ENCODE assay signal across 1 cellular context in the genomic region with DNA sequence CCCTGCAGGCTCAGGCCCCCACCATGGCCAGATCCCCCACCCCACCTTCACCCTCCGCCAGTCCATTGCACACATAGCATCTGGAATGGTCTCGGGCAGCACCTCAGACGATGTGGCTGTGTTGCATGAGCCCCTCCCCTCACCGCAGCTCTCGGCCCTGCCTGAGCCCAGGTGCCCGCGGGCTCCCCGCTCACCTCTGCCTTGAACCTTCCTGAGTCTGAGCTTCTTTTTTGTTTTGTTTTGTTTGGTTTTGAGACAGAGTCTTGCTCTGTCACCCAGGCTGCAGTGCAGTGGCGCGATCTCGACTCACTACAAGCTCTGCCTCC.
TF ChIP-seq lines count a peak whose summit lies in the region.

No MANE protein-coding gene starts in this region.

TF ChIP-seq in IMR-90, 13 proteins besides CTCF, POLR2A, EP300 and RAD21 (continued from another document):
- TF ChIP-seq, protein P1, sequence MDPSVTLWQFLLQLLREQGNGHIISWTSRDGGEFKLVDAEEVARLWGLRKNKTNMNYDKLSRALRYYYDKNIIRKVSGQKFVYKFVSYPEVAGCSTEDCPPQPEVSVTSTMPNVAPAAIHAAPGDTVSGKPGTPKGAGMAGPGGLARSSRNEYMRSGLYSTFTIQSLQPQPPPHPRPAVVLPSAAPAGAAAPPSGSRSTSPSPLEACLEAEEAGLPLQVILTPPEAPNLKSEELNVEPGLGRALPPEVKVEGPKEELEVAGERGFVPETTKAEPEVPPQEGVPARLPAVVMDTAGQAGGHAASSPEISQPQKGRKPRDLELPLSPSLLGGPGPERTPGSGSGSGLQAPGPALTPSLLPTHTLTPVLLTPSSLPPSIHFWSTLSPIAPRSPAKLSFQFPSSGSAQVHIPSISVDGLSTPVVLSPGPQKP (IDR thresholded peaks at IDR 0.05; ENCODE audit: borderline replicate concordance, low read depth, low read length) = no peak
- no peak for TF ChIP-seq MAFK (IDR thresholded peaks at IDR 0.05; ENCODE audit: low read depth, low read length)
- TF ChIP-seq MAZ (IDR thresholded peaks at IDR 0.05; ENCODE audit: borderline replicate concordance, low read depth, low read length) = no peak
- no peak for TF ChIP-seq RCOR1 (IDR thresholded peaks at IDR 0.05; ENCODE audit: insufficient replicate concordance, low read length)
- TF ChIP-seq CEBPB (IDR thresholded peaks at IDR 0.05; ENCODE audit: low read depth, low read length) = no peak
- no peak for TF ChIP-seq CHD1 (IDR thresholded peaks at IDR 0.05; ENCODE audit: low read depth, low read length)
- TF ChIP-seq MXI1 (IDR thresholded peaks at IDR 0.05; ENCODE audit: borderline replicate concordance, low read depth, low read length) = no peak
